In the genomic region with DNA sequence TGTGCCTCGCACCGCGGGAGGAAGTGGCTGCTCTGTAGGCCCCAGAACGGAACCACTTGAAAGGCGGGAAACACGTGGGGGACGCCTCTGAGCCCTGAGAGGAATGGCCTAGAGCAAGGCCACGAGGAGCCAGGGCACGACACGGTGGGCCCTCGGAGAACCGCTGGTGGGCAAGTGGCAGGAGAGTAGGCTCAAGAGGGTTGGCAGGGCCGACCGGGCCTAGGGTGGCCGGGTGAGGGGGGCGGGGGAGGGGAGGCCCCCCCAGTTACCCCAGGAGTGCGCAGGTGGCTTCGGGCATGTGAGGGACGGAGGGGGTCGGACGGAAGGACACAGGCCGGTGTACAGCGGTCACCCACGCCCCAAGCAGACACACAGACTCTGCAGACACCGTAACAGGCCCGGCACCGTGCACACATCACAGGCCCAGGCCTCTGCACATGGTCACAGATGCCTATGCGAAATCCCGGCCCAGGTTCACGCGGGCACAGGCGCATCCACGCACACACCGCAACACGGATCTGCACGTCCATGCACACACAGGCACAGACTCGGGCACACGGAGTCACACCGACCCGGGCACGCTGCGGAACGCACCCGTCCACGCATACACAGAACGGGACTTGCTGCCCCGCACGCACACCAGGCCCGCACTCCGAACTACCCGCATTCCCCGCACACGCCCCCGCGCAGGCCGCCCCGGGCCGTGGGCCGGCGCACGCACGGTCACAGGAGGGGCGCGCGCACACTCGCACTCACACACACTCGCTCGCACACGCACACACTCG, we compare ENCODE assay signal across 10 cellular contexts. TPM values are rescaled to one million over a fixed set of nuclear protein-coding genes. Genes with fewer than 3 reads are reported as not detected.
DNase-seq lines count a peak whose midpoint lies in the region; ATAC-seq, FAIRE-seq and TF ChIP-seq lines count a peak whose summit lies in the region.
"Had no signal": no experiment of that assay in that cellular context is flagged by ENCODE, and none has a peak within 500 bp of the region (broad histone marks: within the 10 kb centered on the region; RNA-seq: fewer than 3 reads in every experiment).

A gene with protein sequence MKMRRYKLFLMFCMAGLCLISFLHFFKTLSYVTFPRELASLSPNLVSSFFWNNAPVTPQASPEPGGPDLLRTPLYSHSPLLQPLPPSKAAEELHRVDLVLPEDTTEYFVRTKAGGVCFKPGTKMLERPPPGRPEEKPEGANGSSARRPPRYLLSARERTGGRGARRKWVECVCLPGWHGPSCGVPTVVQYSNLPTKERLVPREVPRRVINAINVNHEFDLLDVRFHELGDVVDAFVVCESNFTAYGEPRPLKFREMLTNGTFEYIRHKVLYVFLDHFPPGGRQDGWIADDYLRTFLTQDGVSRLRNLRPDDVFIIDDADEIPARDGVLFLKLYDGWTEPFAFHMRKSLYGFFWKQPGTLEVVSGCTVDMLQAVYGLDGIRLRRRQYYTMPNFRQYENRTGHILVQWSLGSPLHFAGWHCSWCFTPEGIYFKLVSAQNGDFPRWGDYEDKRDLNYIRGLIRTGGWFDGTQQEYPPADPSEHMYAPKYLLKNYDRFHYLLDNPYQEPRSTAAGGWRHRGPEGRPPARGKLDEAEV (plus strand): TSS at position 751 of the 785 bp plus-strand sequence. CDS start 30,336 bp downstream, outside the sequence.

- peak within 1 kb of the TSS; percentile 87 for H2BK12ac ChIP-seq in neuronal stem cell (ENCODE audit: low read length)

- peak within 1 kb of the TSS; percentile 92 for H3K23ac ChIP-seq in neuronal stem cell (ENCODE audit: low read depth, low read length, poor library complexity)

- peak within 1 kb of the TSS; percentile 65 for H2BK120ac ChIP-seq in neuronal stem cell (ENCODE audit: low read depth, low read length)

- peaks cover 23 to 37% of the 10 kb centered on the region in 2 donors for H3K27me3 Mint-ChIP-seq in CD4-positive, alpha-beta memory T cell

- no TSS peak for BruUV-seq in endothelial cell of umbilical vein (replicated peaks; lab: Mats Ljungman, UMichigan)

- intact Hi-C loops in CD4-positive, alpha-beta memory T cell (cut with micrococcal nuclease): no loop called here
- intact Hi-C loops in endothelial cell of umbilical vein (cut with micrococcal nuclease): no loop called here

- H3F3A ChIP-seq in Loucy (ENCODE audit: low read depth): no peaks in the 10 kb centered on the region

- POLR2A ChIA-PET in CD4-positive, alpha-beta memory T cell (lab: Charles Lee; ENCODE audit: partially characterized antibody): no interaction called here
- POLR2A ChIA-PET in endothelial cell of umbilical vein (lab: Charles Lee): no interaction called here

- H3K79me2 ChIP-seq in Loucy (ENCODE audit: insufficient read depth, low read length): peaks cover 14% of the 10 kb centered on the region; the same call in 1 of the 2 replicates
- H3K79me2 ChIP-seq in endothelial cell of umbilical vein (ENCODE audit: control insufficient read depth, insufficient read depth, low read length): no peaks in the 10 kb centered on the region

- H3K4me3 ChIP-seq in CD4-positive, alpha-beta memory T cell (ENCODE audit: low read length in 2 of 2): no peak within 1 kb of the TSS
- H3K4me3 ChIP-seq in Loucy (ENCODE audit: low read length, poor library complexity, severe bottlenecking): peak within 1 kb of the TSS; percentile 40
- no peak within 1 kb of the TSS for H3K4me3 ChIP-seq in endothelial cell of umbilical vein (replicated peaks in 1 of 3; ENCODE audit: insufficient read depth in 1 of 3, low read depth in 1 of 3, low read length in 3 of 3)
- peak within 1 kb of the TSS; percentile 68 to 84 for H3K4me3 ChIP-seq in neuronal stem cell (ENCODE audit: low read length in 2 of 2)

- ATAC-seq in GM18870 (IDR thresholded peaks at IDR 0.05; ENCODE audit: unreplicated experiment) (no peak), HG03571 (IDR thresholded peaks at IDR 0.05; ENCODE audit: unreplicated experiment) (no peak), GM19467 (IDR thresholded peaks at IDR 0.05; ENCODE audit: unreplicated experiment) (no peak)

- no peak for TF ChIP-seq CTCF in Loucy (conservative IDR thresholded peaks at IDR 0.05; ENCODE audit: low read length)
- no peak for TF ChIP-seq CTCF in endothelial cell of umbilical vein (IDR thresholded peaks at IDR 0.05; ENCODE audit: extremely low read depth in 1 of 2, insufficient read depth in 1 of 2, low read depth in 1 of 2, low read length in 2 of 2)

- H2AFZ ChIP-seq in Loucy (ENCODE audit: low read length) (no peak within 1 kb of the TSS), endothelial cell of umbilical vein (ENCODE audit: low read depth, low read length) (no peak within 1 kb of the TSS), neuronal stem cell (ENCODE audit: low read length) (peak within 1 kb of the TSS; percentile 91)

- H4K20me1 ChIP-seq in Loucy (ENCODE audit: insufficient read depth, low read length, poor library complexity, severe bottlenecking): no peaks in the 10 kb centered on the region
- H4K20me1 ChIP-seq in endothelial cell of umbilical vein (replicated peaks; ENCODE audit: control insufficient read depth, extremely low read depth, insufficient read depth, low read length): no peaks in the 10 kb centered on the region

- dilution Hi-C loops in endothelial cell of umbilical vein (cut with MboI; ENCODE audit: extremely low pct_ligation_motif_present, low sequenced_read_pairs): no loop called here

- H3K4me3 Mint-ChIP-seq in CD4-positive, alpha-beta memory T cell: peak within 1 kb of the TSS; percentile 61 to 77 (median 73)

- H2AK5ac ChIP-seq in neuronal stem cell (ENCODE audit: low read depth, low read length): peak within 1 kb of the TSS; percentile 99

- H3K14ac ChIP-seq in neuronal stem cell (ENCODE audit: low read length): peak within 1 kb of the TSS; percentile 100

- H3K4me2 ChIP-seq in Loucy (ENCODE audit: low read depth, low read length, poor library complexity, severe bottlenecking): peak within 1 kb of the TSS; percentile 32
- H3K4me2 ChIP-seq in endothelial cell of umbilical vein (ENCODE audit: insufficient read depth, low read length): no peak within 1 kb of the TSS
- H3K4me2 ChIP-seq in neuronal stem cell (ENCODE audit: insufficient read depth, low read length, poor library complexity, severe bottlenecking): peak within 1 kb of the TSS; percentile 64

- no peak for TF ChIP-seq POLR2A in endothelial cell of umbilical vein (IDR thresholded peaks at IDR 0.05; ENCODE audit: low read depth, low read length)

- peak within 1 kb of the TSS; percentile 94 for H4K8ac ChIP-seq in neuronal stem cell (ENCODE audit: low read depth, low read length)

- H4K91ac ChIP-seq in neuronal stem cell (ENCODE audit: low read depth, low read length, poor library complexity): peak within 1 kb of the TSS; percentile 99

- H3K4me1 ChIP-seq in CD4-positive, alpha-beta memory T cell (ENCODE audit: insufficient read depth, low read length): peaks cover 7% of the 10 kb centered on the region
- H3K4me1 ChIP-seq in Loucy (ENCODE audit: insufficient read depth, low read length, poor library complexity, severe bottlenecking): peaks cover 31% of the 10 kb centered on the region
- H3K4me1 ChIP-seq in endothelial cell of umbilical vein (ENCODE audit: control insufficient read depth, extremely low read depth, insufficient read depth, low read length): no peaks in the 10 kb centered on the region
- H3K4me1 ChIP-seq in neuronal stem cell (ENCODE audit: control insufficient read depth in 2 of 2, insufficient read depth in 1 of 2, low read depth in 1 of 2, low read length in 2 of 2): peaks cover 31 to 35% of the 10 kb centered on the region in 2 donors

- CTCF ChIA-PET in CD4-positive, alpha-beta memory T cell (lab: Charles Lee; ENCODE audit: partially characterized antibody): no interaction called here
- CTCF ChIA-PET in endothelial cell of umbilical vein (lab: Charles Lee): no interaction called here

- peak within 1 kb of the TSS; percentile 96 for H3K4ac ChIP-seq in neuronal stem cell (ENCODE audit: low read length)

- peaks cover 23% of the 10 kb centered on the region for H3K79me1 ChIP-seq in neuronal stem cell (ENCODE audit: low read depth, low read length)

- H3K9ac ChIP-seq in Loucy (ENCODE audit: low read depth, low read length, poor library complexity, severe bottlenecking) (no peak within 1 kb of the TSS), endothelial cell of umbilical vein (replicated peaks; ENCODE audit: extremely low read depth, insufficient read depth, low read length) (no peak within 1 kb of the TSS), neuronal stem cell (ENCODE audit: low read depth, low read length, poor library complexity) (peak within 1 kb of the TSS; percentile 88)

- peaks cover 3 to 30% (median 16%) of the 10 kb centered on the region in 4 donors for H3K4me1 Mint-ChIP-seq in CD4-positive, alpha-beta memory T cell

- H3K18ac ChIP-seq in neuronal stem cell (ENCODE audit: low read length): peak within 1 kb of the TSS; percentile 99

- no peaks in the 10 kb centered on the region for H3K9me1 ChIP-seq in endothelial cell of umbilical vein (replicated peaks; ENCODE audit: control insufficient read depth, extremely low read depth, insufficient read depth, low read length)

- H3K27me3 ChIP-seq in CD4-positive, alpha-beta memory T cell (ENCODE audit: insufficient read depth, low read length): peaks cover 8% of the 10 kb centered on the region
- H3K27me3 ChIP-seq in Loucy (ENCODE audit: insufficient read depth, low read length, poor library complexity, severe bottlenecking) (no peaks in the 10 kb centered on the region), endothelial cell of umbilical vein (ENCODE audit: control insufficient read depth in 2 of 2, insufficient read depth in 2 of 2, low read length in 2 of 2) (peaks cover 26 to 28% of the 10 kb centered on the region in 2 experiments), neuronal stem cell (ENCODE audit: control insufficient read depth in 3 of 3, insufficient read depth in 3 of 3, low read depth in 1 of 3, low read length in 3 of 3) (peaks cover 0 to 5% (median 0%) of the 10 kb centered on the region in 3 experiments)

- H3K9me3 ChIP-seq in CD4-positive, alpha-beta memory T cell (ENCODE audit: control insufficient read depth in 1 of 2, low read length in 2 of 2): no peaks in the 10 kb centered on the region
- no peaks in the 10 kb centered on the region for H3K9me3 ChIP-seq in Loucy (ENCODE audit: insufficient read depth, low read depth, low read length)
- H3K9me3 ChIP-seq in endothelial cell of umbilical vein (replicated peaks; ENCODE audit: control insufficient read depth, insufficient read depth, low read length): no peaks in the 10 kb centered on the region
- H3K9me3 ChIP-seq in neuronal stem cell (replicated peaks in 1 of 2; ENCODE audit: control insufficient read depth in 2 of 2, insufficient read depth in 1 of 2, low read depth in 1 of 2, low read length in 2 of 2): peaks cover 0 to 2% of the 10 kb centered on the region in 2 donors

- no CpG with 5 or more reads among the region's 70 CpGs for WGBS in neuronal stem cell (ENCODE audit: extremely low coverage in 2 of 2, insufficient read length in 2 of 2, insufficient replicate concordance in 1 of 2), 2 donors

- H3K36me3 ChIP-seq in CD4-positive, alpha-beta memory T cell (ENCODE audit: insufficient read depth, low read length): no peaks in the 10 kb centered on the region
- H3K36me3 ChIP-seq in Loucy (ENCODE audit: insufficient read depth, low read length) (no peaks in the 10 kb centered on the region), endothelial cell of umbilical vein (ENCODE audit: control insufficient read depth in 2 of 2, extremely low read depth in 1 of 2, insufficient read depth in 2 of 2, low read length in 2 of 2) (no peaks in the 10 kb centered on the region), neuronal stem cell (replicated peaks in 1 of 2; ENCODE audit: control insufficient read depth in 2 of 2, insufficient read depth in 2 of 2, low read length in 2 of 2) (no peaks in the 10 kb centered on the region)

- H3K27ac ChIP-seq in CD4-positive, alpha-beta memory T cell (ENCODE audit: low read depth, low read length): no peak within 1 kb of the TSS
- H3K27ac ChIP-seq in endothelial cell of umbilical vein (ENCODE audit: insufficient read depth, low read depth, low read length): no peak within 1 kb of the TSS
- H3K27ac ChIP-seq in neuronal stem cell (replicated peaks; ENCODE audit: low read length): no peak within 1 kb of the TSS

- peak within 1 kb of the TSS; percentile 78 for H2BK5ac ChIP-seq in neuronal stem cell (ENCODE audit: low read length)

- no peak for DNase-seq in CD4-positive, alpha-beta memory T cell
- DNase-seq in endothelial cell of umbilical vein (ENCODE audit: low read depth, low spot score) (no peak), neuronal stem cell (ENCODE audit: low spot score) (no peak)
- no peak for DNase-seq in activated CD4-positive, CD25-positive, alpha-beta regulatory T cell treated with anti-CD3 and anti-CD28 coated beads, Interleukin-2, amount 50 U/mL, for 72 hours
- DNase-seq: stimulated activated naive CD4-positive, alpha-beta T cell treated with Interleukin-2 at 50 U/mL for 16 hours; SW 1271 had no signal

- FAIRE-seq in endothelial cell of umbilical vein (lab: Jason Lieb, UNC): no peak

- H3K9me2 ChIP-seq in Loucy (replicated peaks; ENCODE audit: low read depth, low read length): no peaks in the 10 kb centered on the region

- H3K36me3 Mint-ChIP-seq in CD4-positive, alpha-beta memory T cell: no peaks in the 10 kb centered on the region

- H3K9me3 Mint-ChIP-seq in CD4-positive, alpha-beta memory T cell: peaks cover 0 to 3% (median under 1%) of the 10 kb centered on the region in 8 donors

- peak within 1 kb of the TSS; percentile 99 for H2BK15ac ChIP-seq in neuronal stem cell (ENCODE audit: low read length)

- peak within 1 kb of the TSS in 3 of 7 donors; percentile 32 to 84 (median 38) for H3K27ac Mint-ChIP-seq in CD4-positive, alpha-beta memory T cell

RNA-seq across cellular contexts. Expression of the gene that starts here (rescaled TPM):
- total RNA-seq in CD4-positive, alpha-beta memory T cell: under 1 TPM; 0.19 to 0.73 TPM
- polyA plus RNA-seq in CD4-positive, alpha-beta memory T cell: not detected
- total RNA-seq in endothelial cell of umbilical vein: not detected in 2 replicates
- polyA plus RNA-seq in endothelial cell of umbilical vein: not detected in 2 replicates
- not detected in 2 replicates for polyA plus RNA-seq in endothelial cell of umbilical vein (2011; cell fraction: cytosol; rRNA removed)
- not detected in 2 replicates for polyA plus RNA-seq in endothelial cell of umbilical vein (2011; cell fraction: nucleus; rRNA removed)
- polyA plus RNA-seq in endothelial cell of umbilical vein (2012): not detected in 2 replicates
- 0.17 and 0.29 TPM in 2 replicates for polyA minus RNA-seq in endothelial cell of umbilical vein
- polyA minus RNA-seq in endothelial cell of umbilical vein (2011; cell fraction: cytosol; rRNA and poly(A)+ RNA removed): not detected
- polyA minus RNA-seq in endothelial cell of umbilical vein (2011; cell fraction: nucleus; rRNA and poly(A)+ RNA removed): not detected in 2 replicates
- 13.5 TPM for polyA plus RNA-seq in neuronal stem cell (2013, experiment 1 of 2)
- polyA plus RNA-seq in neuronal stem cell (2013, experiment 2 of 2): 13.6 TPM

Comparison
In these comparisons a context has a peak if more than half of its experiments do, and no peak if none do; other contexts are left out.
1. H3K4me3 ChIP-seq: peak in Loucy (single experiment) and neuronal stem cell (2 of 2); none in CD4-positive, alpha-beta memory T cell (0 of 2) and endothelial cell of umbilical vein (0 of 3).